In the genomic region with DNA sequence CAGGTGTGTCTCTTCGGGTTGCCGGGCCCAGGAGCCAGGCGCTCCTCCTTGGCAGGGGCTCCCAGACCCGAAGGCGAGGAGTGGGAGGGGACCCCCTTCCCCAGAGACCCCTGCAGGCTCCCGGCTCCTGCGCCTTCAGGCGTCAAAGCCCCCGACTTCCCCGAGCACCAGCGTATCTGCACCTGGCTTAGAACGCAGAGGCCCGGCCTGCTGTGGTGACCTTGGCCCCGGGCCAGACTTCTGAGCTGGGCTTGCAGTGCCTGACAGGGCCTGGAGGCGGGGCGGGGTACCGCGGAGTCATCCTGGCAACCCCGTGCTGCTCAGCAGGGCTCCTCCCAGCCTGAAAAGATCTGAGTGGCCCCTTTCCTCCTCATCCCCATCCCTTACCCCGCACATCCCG, we compare ENCODE assay signal across 1 cellular context.
A peak's percentile ranks its signal among the peaks of the same experiment; 100 is the strongest.
TF ChIP-seq lines count a peak whose summit lies in the region.

No MANE protein-coding gene starts in this region.

TF ChIP-seq in HEK293, 187 proteins besides CTCF, POLR2A, EP300 and RAD21 (continued from another document):
- no peak for TF ChIP-seq KLF16 (tag by site-specific recombination; IDR thresholded peaks at IDR 0.05)
- no peak for TF ChIP-seq ZNF792 (tag by site-specific recombination; IDR thresholded peaks at IDR 0.05)
- no peak for TF ChIP-seq ZNF37A (tag by site-specific recombination; IDR thresholded peaks at IDR 0.05)
- no peak for TF ChIP-seq ZNF416 (tag by site-specific recombination; IDR thresholded peaks at IDR 0.05)
- no peak for TF ChIP-seq ZNF292 (tag by site-specific recombination; IDR thresholded peaks at IDR 0.05; ENCODE audit: borderline replicate concordance, low read depth)
- peak; percentile 79 for TF ChIP-seq KLF1 (tag by site-specific recombination; IDR thresholded peaks at IDR 0.05)
- TF ChIP-seq, protein P1, sequence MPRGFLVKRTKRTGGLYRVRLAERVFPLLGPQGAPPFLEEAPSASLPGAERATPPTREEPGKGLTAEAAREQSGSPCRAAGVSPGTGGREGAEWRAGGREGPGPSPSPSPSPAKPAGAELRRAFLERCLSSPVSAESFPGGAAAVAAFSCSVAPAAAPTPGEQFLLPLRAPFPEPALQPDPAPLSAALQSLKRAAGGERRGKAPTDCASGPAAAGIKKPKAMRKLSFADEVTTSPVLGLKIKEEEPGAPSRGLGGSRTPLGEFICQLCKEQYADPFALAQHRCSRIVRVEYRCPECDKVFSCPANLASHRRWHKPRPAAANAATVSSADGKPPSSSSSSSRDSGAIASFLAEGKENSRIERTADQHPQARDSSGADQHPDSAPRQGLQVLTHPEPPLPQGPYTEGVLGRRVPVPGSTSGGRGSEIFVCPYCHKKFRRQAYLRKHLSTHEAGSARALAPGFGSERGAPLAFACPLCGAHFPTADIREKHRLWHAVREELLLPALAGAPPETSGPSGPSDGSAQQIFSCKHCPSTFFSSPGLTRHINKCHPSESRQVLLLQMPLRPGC (tag by site-specific recombination; IDR thresholded peaks at IDR 0.05), result no peak
- 0 out of 2 replicates have a peak, but pooled peaks have one; percentile 4 for TF ChIP-seq ZNF341 (tag by site-specific recombination; IDR thresholded peaks at IDR 0.05; ENCODE audit: low read depth)
- 0 out of 2 replicates have a peak, but pooled peaks have one; percentile 50 for TF ChIP-seq ZBTB48 (tag by site-specific recombination; IDR thresholded peaks at IDR 0.05)
- no peak for TF ChIP-seq ZNF223 (tag by site-specific recombination; IDR thresholded peaks at IDR 0.05)
- 0 out of 2 replicates have a peak, but pooled peaks have one; percentile 27 for TF ChIP-seq ZNF600 (tag by site-specific recombination; IDR thresholded peaks at IDR 0.05)
- TF ChIP-seq IKZF3 (tag by site-specific recombination; IDR thresholded peaks at IDR 0.05), result 0 out of 2 replicates have a peak, but pooled peaks have one; percentile 24
- no peak for TF ChIP-seq MEIS1 (CRISPR knock-in tag; IDR thresholded peaks at IDR 0.05; ENCODE audit: borderline replicate concordance)
- no peak for TF ChIP-seq SCRT2 (tag by site-specific recombination; IDR thresholded peaks at IDR 0.05)
